1 cellular context compared by ENCODE assay signal in genomic region chr7:43540463-43540862, GRCh38.
TF ChIP-seq lines count a peak whose summit lies in the region.

No MANE protein-coding gene starts in this region.

TF ChIP-seq in K562, 482 proteins besides CTCF, POLR2A, EP300 and RAD21 (continued from another document):
- TF ChIP-seq, protein P1, sequence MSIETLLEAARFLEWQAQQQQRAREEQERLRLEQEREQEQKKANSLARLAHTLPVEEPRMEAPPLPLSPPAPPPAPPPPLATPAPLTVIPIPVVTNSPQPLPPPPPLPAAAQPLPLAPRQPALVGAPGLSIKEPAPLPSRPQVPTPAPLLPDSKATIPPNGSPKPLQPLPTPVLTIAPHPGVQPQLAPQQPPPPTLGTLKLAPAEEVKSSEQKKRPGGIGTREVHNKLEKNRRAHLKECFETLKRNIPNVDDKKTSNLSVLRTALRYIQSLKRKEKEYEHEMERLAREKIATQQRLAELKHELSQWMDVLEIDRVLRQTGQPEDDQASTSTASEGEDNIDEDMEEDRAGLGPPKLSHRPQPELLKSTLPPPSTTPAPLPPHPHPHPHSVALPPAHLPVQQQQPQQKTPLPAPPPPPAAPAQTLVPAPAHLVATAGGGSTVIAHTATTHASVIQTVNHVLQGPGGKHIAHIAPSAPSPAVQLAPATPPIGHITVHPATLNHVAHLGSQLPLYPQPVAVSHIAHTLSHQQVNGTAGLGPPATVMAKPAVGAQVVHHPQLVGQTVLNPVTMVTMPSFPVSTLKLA (conservative IDR thresholded peaks at IDR 0.05): no peak
- TF ChIP-seq SMAD2 (IDR thresholded peaks at IDR 0.05; ENCODE audit: low read depth, low read length): no peak
- no peak for TF ChIP-seq DEAF1 (CRISPR knock-in tag; IDR thresholded peaks at IDR 0.05)
- TF ChIP-seq CTCFL (IDR thresholded peaks at IDR 0.05; ENCODE audit: borderline replicate concordance, insufficient read depth, low read depth, low read length, poor library complexity, severe bottlenecking): no peak
- TF ChIP-seq TEAD4 (IDR thresholded peaks at IDR 0.05; ENCODE audit: low read length): peak; percentile 57
- no peak for TF ChIP-seq TEAD4 (CRISPR knock-in tag; IDR thresholded peaks at IDR 0.05; ENCODE audit: borderline replicate concordance)
- no peak for TF ChIP-seq PBX2 (CRISPR knock-in tag; IDR thresholded peaks at IDR 0.05; ENCODE audit: low read depth)
- no peak for TF ChIP-seq PBX2 (tag; conservative IDR thresholded peaks at IDR 0.05; ENCODE audit: low read depth)
- TF ChIP-seq, protein P2, sequence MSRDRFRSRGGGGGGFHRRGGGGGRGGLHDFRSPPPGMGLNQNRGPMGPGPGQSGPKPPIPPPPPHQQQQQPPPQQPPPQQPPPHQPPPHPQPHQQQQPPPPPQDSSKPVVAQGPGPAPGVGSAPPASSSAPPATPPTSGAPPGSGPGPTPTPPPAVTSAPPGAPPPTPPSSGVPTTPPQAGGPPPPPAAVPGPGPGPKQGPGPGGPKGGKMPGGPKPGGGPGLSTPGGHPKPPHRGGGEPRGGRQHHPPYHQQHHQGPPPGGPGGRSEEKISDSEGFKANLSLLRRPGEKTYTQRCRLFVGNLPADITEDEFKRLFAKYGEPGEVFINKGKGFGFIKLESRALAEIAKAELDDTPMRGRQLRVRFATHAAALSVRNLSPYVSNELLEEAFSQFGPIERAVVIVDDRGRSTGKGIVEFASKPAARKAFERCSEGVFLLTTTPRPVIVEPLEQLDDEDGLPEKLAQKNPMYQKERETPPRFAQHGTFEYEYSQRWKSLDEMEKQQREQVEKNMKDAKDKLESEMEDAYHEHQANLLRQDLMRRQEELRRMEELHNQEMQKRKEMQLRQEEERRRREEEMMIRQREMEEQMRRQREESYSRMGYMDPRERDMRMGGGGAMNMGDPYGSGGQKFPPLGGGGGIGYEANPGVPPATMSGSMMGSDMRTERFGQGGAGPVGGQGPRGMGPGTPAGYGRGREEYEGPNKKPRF (IDR thresholded peaks at IDR 0.05; ENCODE audit: low read depth, low read length): no peak
- TF ChIP-seq TAL1 (IDR thresholded peaks at IDR 0.05): peak; percentile 66
- TF ChIP-seq RFX7 (CRISPR knock-in tag; IDR thresholded peaks at IDR 0.05): no peak
- peak; percentile 74 for TF ChIP-seq CBFA2T3 (IDR thresholded peaks at IDR 0.05)
- peak; percentile 56 for TF ChIP-seq TCF3 (CRISPR knock-in tag; IDR thresholded peaks at IDR 0.05)
- TF ChIP-seq FOXJ3 (CRISPR knock-in tag; IDR thresholded peaks at IDR 0.05): no peak
- no peak for TF ChIP-seq ZBTB1 (CRISPR knock-in tag; IDR thresholded peaks at IDR 0.05; ENCODE audit: borderline replicate concordance, low read depth)
- TF ChIP-seq CBFB (CRISPR knock-in tag; IDR thresholded peaks at IDR 0.05): no peak
- TF ChIP-seq CTBP1 (IDR thresholded peaks at IDR 0.05; ENCODE audit: borderline replicate concordance): no peak
- no peak for TF ChIP-seq MYC (IDR thresholded peaks at IDR 0.05; ENCODE audit: low read depth, low read length)
- no peak for TF ChIP-seq MYC (CRISPR knock-in tag; IDR thresholded peaks at IDR 0.05; ENCODE audit: borderline replicate concordance, low read depth)
- TF ChIP-seq NFIC (IDR thresholded peaks at IDR 0.05): no peak
- TF ChIP-seq NR1H2 (CRISPR knock-in tag; IDR thresholded peaks at IDR 0.05): no peak
- no peak for TF ChIP-seq PHB (CRISPR knock-in tag; IDR thresholded peaks at IDR 0.05)
- no peak for TF ChIP-seq ESRRB (CRISPR knock-in tag; IDR thresholded peaks at IDR 0.05; ENCODE audit: borderline replicate concordance)
- TF ChIP-seq MEF2A (IDR thresholded peaks at IDR 0.05; ENCODE audit: control insufficient read depth, low read depth, low read length): no peak
- TF ChIP-seq, protein P3, sequence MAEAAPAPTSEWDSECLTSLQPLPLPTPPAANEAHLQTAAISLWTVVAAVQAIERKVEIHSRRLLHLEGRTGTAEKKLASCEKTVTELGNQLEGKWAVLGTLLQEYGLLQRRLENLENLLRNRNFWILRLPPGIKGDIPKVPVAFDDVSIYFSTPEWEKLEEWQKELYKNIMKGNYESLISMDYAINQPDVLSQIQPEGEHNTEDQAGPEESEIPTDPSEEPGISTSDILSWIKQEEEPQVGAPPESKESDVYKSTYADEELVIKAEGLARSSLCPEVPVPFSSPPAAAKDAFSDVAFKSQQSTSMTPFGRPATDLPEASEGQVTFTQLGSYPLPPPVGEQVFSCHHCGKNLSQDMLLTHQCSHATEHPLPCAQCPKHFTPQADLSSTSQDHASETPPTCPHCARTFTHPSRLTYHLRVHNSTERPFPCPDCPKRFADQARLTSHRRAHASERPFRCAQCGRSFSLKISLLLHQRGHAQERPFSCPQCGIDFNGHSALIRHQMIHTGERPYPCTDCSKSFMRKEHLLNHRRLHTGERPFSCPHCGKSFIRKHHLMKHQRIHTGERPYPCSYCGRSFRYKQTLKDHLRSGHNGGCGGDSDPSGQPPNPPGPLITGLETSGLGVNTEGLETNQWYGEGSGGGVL (CRISPR knock-in tag; IDR thresholded peaks at IDR 0.05): no peak
- TF ChIP-seq HNRNPL (IDR thresholded peaks at IDR 0.05; ENCODE audit: low read depth, low read length): no peak
